In the genomic region with DNA sequence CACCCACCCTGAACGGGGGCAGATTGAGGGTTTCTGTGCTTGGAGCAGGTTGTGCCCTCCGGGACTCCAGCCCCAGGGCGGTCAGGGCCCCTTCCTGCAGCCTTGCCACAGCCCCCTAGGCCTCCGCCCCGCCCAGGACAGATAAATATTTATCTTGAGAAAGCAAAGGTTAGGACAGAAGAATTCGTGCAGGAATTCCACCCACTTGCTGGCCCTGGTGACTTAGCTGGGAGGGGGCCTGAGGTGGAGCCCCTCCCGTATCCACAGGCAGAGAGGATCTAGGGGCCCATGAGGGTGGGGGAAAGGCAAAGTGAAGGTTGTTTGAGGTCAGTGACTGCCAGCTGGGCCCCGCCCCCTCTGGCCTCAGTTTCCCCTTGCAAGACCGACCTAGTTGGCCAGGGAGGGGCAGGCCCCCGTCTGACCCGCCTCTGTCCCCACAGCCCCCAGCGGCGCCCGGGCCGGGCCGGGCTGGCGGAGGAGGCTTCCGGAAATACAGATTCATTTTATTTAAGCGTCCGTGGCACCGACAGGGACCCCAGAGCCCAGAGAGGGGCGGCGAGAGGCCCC, we compare ENCODE assay signal across 8 cellular contexts. TPM values are rescaled to one million over a fixed set of nuclear protein-coding genes. Genes with fewer than 3 reads are reported as not detected.
DNase-seq lines count a peak whose midpoint lies in the region; ATAC-seq and TF ChIP-seq lines count a peak whose summit lies in the region.

No MANE protein-coding gene starts in this region.

- H3K4me1 ChIP-seq in GM23338 (ENCODE audit: insufficient read depth) (peaks cover 14% of the 10 kb centered on the region; the same call in 1 of the 2 replicates), gastroesophageal sphincter (peaks cover 0 to 77% (median 39%) of the 10 kb centered on the region in 3 donors), skeletal muscle tissue (ENCODE audit: control insufficient read depth in 3 of 3, insufficient read depth in 3 of 3, low read length in 3 of 3) (peaks cover 37 to 55% (median 54%) of the 10 kb centered on the region in 3 donors)

- no peak for TF ChIP-seq EP300 in gastroesophageal sphincter (IDR thresholded peaks at IDR 0.05)

- intact Hi-C loops in activated CD4-positive, alpha-beta memory T cell treated with anti-CD3 and anti-CD28 coated beads for 36 hours (cut with micrococcal nuclease), result no loop called here

- H2AFZ ChIP-seq in GM23338, result no peak overlapping the region

- no peak for TF ChIP-seq POLR2A in gastroesophageal sphincter (IDR thresholded peaks at IDR 0.05)

- peak overlapping the region; percentile 55 for H3K27ac ChIP-seq in GM23338 (ENCODE audit: low read depth)
- peak overlapping the region; percentile 70 to 100 (median 100) for H3K27ac ChIP-seq in gastroesophageal sphincter
- H3K27ac ChIP-seq in skeletal muscle tissue (ENCODE audit: low read depth, low read length), result peak overlapping the region; percentile 100

- no peaks in the 10 kb centered on the region for H3K27me3 ChIP-seq in GM23338 (ENCODE audit: insufficient read depth)
- no peaks in the 10 kb centered on the region for H3K27me3 ChIP-seq in gastroesophageal sphincter
- no peaks in the 10 kb centered on the region for H3K27me3 ChIP-seq in skeletal muscle tissue (ENCODE audit: control insufficient read depth in 3 of 3, insufficient read depth in 3 of 3, low read length in 3 of 3)

- H3K4me2 ChIP-seq in GM23338, result no peak overlapping the region

- H3K79me2 ChIP-seq in GM23338 (replicated peaks; ENCODE audit: insufficient read depth), result peaks cover 50% of the 10 kb centered on the region

- WGBS in gastroesophageal sphincter (ENCODE audit: low coverage in 1 of 2), 2 donors, result 0% methylated on average over 3 of the region's 23 CpGs; no CpG with 5 or more reads in 1 of the 2 donors

- H3K4me3 ChIP-seq in GM23338 (no peak overlapping the region), gastroesophageal sphincter (peak overlapping the region; percentile 11 to 86), skeletal muscle tissue (ENCODE audit: low read length in 3 of 3) (peak overlapping the region; percentile 33 to 64 (median 46))

- H3K9me2 ChIP-seq in GM23338 (ENCODE audit: insufficient read depth), result no peaks in the 10 kb centered on the region

- H3K27ac Mint-ChIP-seq in GM23338, result no peak overlapping the region
- peak overlapping the region; percentile 90 for H3K27ac Mint-ChIP-seq in activated CD4-positive, alpha-beta memory T cell treated with anti-CD3 and anti-CD28 coated beads for 36 hours

- no peaks in the 10 kb centered on the region; the same call in 1 of the 3 replicates for H3K9me3 Mint-ChIP-seq in GM23338
- H3K9me3 Mint-ChIP-seq in activated CD4-positive, alpha-beta memory T cell treated with anti-CD3 and anti-CD28 coated beads for 36 hours, result no peaks in the 10 kb centered on the region

- H3K9ac ChIP-seq in skeletal muscle tissue (ENCODE audit: low read depth in 1 of 3, low read length in 3 of 3), result peak overlapping the region; percentile 54 to 80 (median 69)

- peaks cover 19% of the 10 kb centered on the region for H3K36me3 ChIP-seq in GM23338 (ENCODE audit: insufficient read depth)
- peaks cover 3 to 57% of the 10 kb centered on the region in 2 donors for H3K36me3 ChIP-seq in gastroesophageal sphincter
- peaks cover 28 to 44% (median 32%) of the 10 kb centered on the region in 3 donors for H3K36me3 ChIP-seq in skeletal muscle tissue (ENCODE audit: control insufficient read depth in 3 of 3, insufficient read depth in 3 of 3, low read length in 3 of 3)

- H3K27me3 Mint-ChIP-seq in GM23338 (ENCODE audit: insufficient read depth, low read depth, poor library complexity), result peaks cover 26% of the 10 kb centered on the region
- no peaks in the 10 kb centered on the region for H3K27me3 Mint-ChIP-seq in activated CD4-positive, alpha-beta memory T cell treated with anti-CD3 and anti-CD28 coated beads for 36 hours

- H3K36me3 Mint-ChIP-seq in GM23338 (ENCODE audit: low read depth), result peaks cover 70% of the 10 kb centered on the region
- peaks cover 48% of the 10 kb centered on the region for H3K36me3 Mint-ChIP-seq in activated CD4-positive, alpha-beta memory T cell treated with anti-CD3 and anti-CD28 coated beads for 36 hours

- H3F3A ChIP-seq in GM23338 (replicated peaks; ENCODE audit: low read depth), result peaks cover 45% of the 10 kb centered on the region

- H3K4me3 Mint-ChIP-seq in GM23338, result no peak overlapping the region
- H3K4me3 Mint-ChIP-seq in activated CD4-positive, alpha-beta memory T cell treated with anti-CD3 and anti-CD28 coated beads for 36 hours, result peak overlapping the region; percentile 93

- H3K9me3 ChIP-seq in gastroesophageal sphincter, result no peaks in the 10 kb centered on the region
- H3K9me3 ChIP-seq in skeletal muscle tissue (ENCODE audit: control insufficient read depth in 3 of 3, low read length in 3 of 3), result no peaks in the 10 kb centered on the region

- peaks cover 35% of the 10 kb centered on the region for H4K20me1 ChIP-seq in GM23338 (replicated peaks; ENCODE audit: insufficient read depth)

- CTCF ChIA-PET in activated CD4-positive, alpha-beta memory T cell treated with anti-CD3 and anti-CD28 coated beads for 36 hours (lab: Charles Lee), result interaction anchor here (1.1 to 17.9 kb wide), 6 partner anchors 8 to 26 kb away, joined by 3 to 649 read pairs (median 6); a partner anchor contains a TSS

- ATAC-seq in GM23338 (no peak), gastroesophageal sphincter (peak; percentile 16), GM21723 (IDR thresholded peaks at IDR 0.05; ENCODE audit: unreplicated experiment) (no peak)

- DNase-seq in GM23338 (ENCODE audit: low spot score) (no peak), NCI-H187 treated with DMSO at 0.1 percent for 48 hours (lab: John Stamatoyannopoulos, UW) (no peak), kidney tubule cell (ENCODE audit: low spot score) (no peak)
- no peak for DNase-seq in activated CD4-positive, alpha-beta memory T cell treated with anti-CD3 and anti-CD28 coated beads for 36 hours
- DNase-seq in stimulated activated CD4-positive, alpha-beta T cell treated with anti-CD3 and anti-CD28 coated beads, Interleukin-15, amount 100 ng/mL, for 24 hours, result no peak

- POLR2A ChIA-PET in activated CD4-positive, alpha-beta memory T cell treated with anti-CD3 and anti-CD28 coated beads for 36 hours (lab: Charles Lee), result interaction anchor here (0.6 to 1.9 kb wide), 7 partner anchors 7 to 172 kb away, joined by 3 to 21 read pairs (median 6); a partner anchor contains a TSS

- peaks cover 30% of the 10 kb centered on the region for H3K4me1 Mint-ChIP-seq in GM23338
- H3K4me1 Mint-ChIP-seq in activated CD4-positive, alpha-beta memory T cell treated with anti-CD3 and anti-CD28 coated beads for 36 hours (ENCODE audit: low read depth), result peaks cover 26% of the 10 kb centered on the region

- TF ChIP-seq CTCF in GM23338 (conservative IDR thresholded peaks at IDR 0.05; ENCODE audit: low read depth in 2 of 2) (no peak), gastroesophageal sphincter (IDR thresholded peaks at IDR 0.05) (peak in 2 of 4 experiments; percentile 9 to 13)

RNA-seq across cellular contexts. Expression of a gene that starts 5.2 kb away (rescaled TPM):
- 84.5 and 113 TPM in 2 replicates for total RNA-seq in GM23338 (2014; rRNA removed; shearing (Covaris generic))
- polyA plus RNA-seq in GM23338 (2016; fragmentation: Nextera tagmentation; extraction: Ambion mirVana), result 28.6 and 33.3 TPM in 2 replicates
- 10 to 100 TPM; 54.1 to 54.6 TPM for total RNA-seq in activated CD4-positive, alpha-beta memory T cell treated with anti-CD3 and anti-CD28 coated beads for 36 hours
- 10 to 100 TPM; 20.0 to 40.1 (median 24.2) TPM for total RNA-seq in gastroesophageal sphincter
- total RNA-seq in skeletal muscle tissue, result 5.2 TPM

RNA-seq across cellular contexts. Expression of a gene that starts 12.0 kb away (rescaled TPM):
- total RNA-seq in GM23338 (2014; rRNA removed; shearing (Covaris generic)), result 78.7 and 139 TPM in 2 replicates
- 396 and 420 TPM in 2 replicates for polyA plus RNA-seq in GM23338 (2016; fragmentation: Nextera tagmentation; extraction: Ambion mirVana)
- 100 to 1,000 TPM; 178 to 192 TPM for total RNA-seq in activated CD4-positive, alpha-beta memory T cell treated with anti-CD3 and anti-CD28 coated beads for 36 hours
- 100 to 1,000 TPM in 1 of 4 donors, 10 to 100 TPM in 3; 62.3 to 116 (median 84.1) TPM for total RNA-seq in gastroesophageal sphincter
- total RNA-seq in skeletal muscle tissue, result 24.5 TPM

RNA-seq across cellular contexts. Expression of a gene that starts 15.5 kb away (rescaled TPM):
- total RNA-seq in GM23338 (2014; rRNA removed; shearing (Covaris generic)), result 152 and 202 TPM in 2 replicates
- polyA plus RNA-seq in GM23338 (2016; fragmentation: Nextera tagmentation; extraction: Ambion mirVana), result 153 and 160 TPM in 2 replicates
- 100 to 1,000 TPM; 171 to 173 TPM for total RNA-seq in activated CD4-positive, alpha-beta memory T cell treated with anti-CD3 and anti-CD28 coated beads for 36 hours
- 100 to 1,000 TPM; 350 to 708 (median 559) TPM for total RNA-seq in gastroesophageal sphincter
- 413 TPM for total RNA-seq in skeletal muscle tissue

RNA-seq across cellular contexts. Expression of a gene that starts 15.8 kb away (rescaled TPM):
- 10.8 and 14.1 TPM in 2 replicates for total RNA-seq in GM23338 (2014; rRNA removed; shearing (Covaris generic))
- 2.0 TPM in 2 replicates for polyA plus RNA-seq in GM23338 (2016; fragmentation: Nextera tagmentation; extraction: Ambion mirVana)
- total RNA-seq in activated CD4-positive, alpha-beta memory T cell treated with anti-CD3 and anti-CD28 coated beads for 36 hours, result 1 to 10 TPM; 1.3 to 2.1 TPM
- total RNA-seq in gastroesophageal sphincter, result under 1 TPM in 3 of 4 donors, not detected in 1; 0.13 to 0.73 (median 0.49) TPM
- not detected for total RNA-seq in skeletal muscle tissue

RNA-seq across cellular contexts. Expression of a gene that starts 21.7 kb away (rescaled TPM):
- 39.2 and 60.4 TPM in 2 replicates for total RNA-seq in GM23338 (2014; rRNA removed; shearing (Covaris generic))
- 62.3 and 68.0 TPM in 2 replicates for polyA plus RNA-seq in GM23338 (2016; fragmentation: Nextera tagmentation; extraction: Ambion mirVana)
- 10 to 100 TPM; 74.8 to 76.1 TPM for total RNA-seq in activated CD4-positive, alpha-beta memory T cell treated with anti-CD3 and anti-CD28 coated beads for 36 hours
- 10 to 100 TPM; 14.2 to 42.2 (median 21.8) TPM for total RNA-seq in gastroesophageal sphincter
- total RNA-seq in skeletal muscle tissue, result 9.4 TPM
